In genomic region chr1:204714194-204714860, GRCh38 we compare ENCODE assay signal across 28 cellular contexts. TPM values are rescaled to one million over a fixed set of nuclear protein-coding genes. Genes with fewer than 3 reads are reported as not detected.
DNase-seq lines count a peak whose midpoint lies in the region; FAIRE-seq and TF ChIP-seq lines count a peak whose summit lies in the region.
"Had no signal": no experiment of that assay in that cellular context is flagged by ENCODE, and none has a peak within 500 bp of the region (broad histone marks: within the 10 kb centered on the region; RNA-seq: fewer than 3 reads in every experiment).

No MANE protein-coding gene starts in this region.

- H3K36me3 ChIP-seq in BLaER1 treated with 17β-estradiol and CSF1 and Interleukin-3, amounts not matched to agents 10 nM and 100 nM: no peaks in the 10 kb centered on the region
- no peaks in the 10 kb centered on the region for H3K36me3 ChIP-seq in H7 (replicated peaks; ENCODE audit: control insufficient read depth, insufficient read depth, low read length)
- no peaks in the 10 kb centered on the region for H3K36me3 ChIP-seq in WERI-Rb-1
- H3K36me3 ChIP-seq in iPS-15b (ENCODE audit: control insufficient read depth, insufficient read depth, low read length): no peaks in the 10 kb centered on the region
- H3K36me3 ChIP-seq: adrenal gland, esophagus muscularis mucosa, sigmoid colon, SJSA1, thyroid gland had no signal

- peak overlapping the region in 4 of 11 experiments; percentile 4 to 23 (median 9); a peak in 3 of 22 replicates for H3K27ac ChIP-seq in BLaER1 treated with 17β-estradiol and CSF1 and Interleukin-3, amounts not matched to agents 10 nM and 100 nM
- peak overlapping the region; percentile 33 for H3K27ac ChIP-seq in WERI-Rb-1
- H3K27ac ChIP-seq: adrenal gland, esophagus muscularis mucosa, sigmoid colon, SJSA1, thyroid gland had no signal

- peaks cover 0 to 15% (median 0%) of the 10 kb centered on the region in 11 experiments; a peak in 2 of 22 replicates for H3K27me3 ChIP-seq in BLaER1 treated with 17β-estradiol and CSF1 and Interleukin-3, amounts not matched to agents 10 nM and 100 nM
- H3K27me3 ChIP-seq in H7 (ENCODE audit: control insufficient read depth, insufficient read depth, low read length) (peaks cover 40% of the 10 kb centered on the region), WERI-Rb-1 (ENCODE audit: insufficient read depth, low read depth, severe bottlenecking) (no peaks in the 10 kb centered on the region), iPS-15b (ENCODE audit: control insufficient read depth, insufficient read depth, low read length) (peaks cover 74% of the 10 kb centered on the region)
- H3K27me3 ChIP-seq: thyroid gland had no signal

- peaks cover 25 to 73% (median 66%) of the 10 kb centered on the region in 10 experiments for H3K4me1 ChIP-seq in BLaER1 treated with 17β-estradiol and CSF1 and Interleukin-3, amounts not matched to agents 10 nM and 100 nM
- H3K4me1 ChIP-seq in iPS-15b (ENCODE audit: control insufficient read depth, insufficient read depth, low read length): peaks cover 39% of the 10 kb centered on the region
- H3K4me1 ChIP-seq: adrenal gland, sigmoid colon, SJSA1, thyroid gland had no signal

- H3K9me3 ChIP-seq in BLaER1 treated with 17β-estradiol and CSF1 and Interleukin-3, amounts not matched to agents 10 nM and 100 nM (replicated peaks in 1 of 11): no peaks in the 10 kb centered on the region
- H3K9me3 ChIP-seq in WERI-Rb-1 (ENCODE audit: severe bottlenecking): no peaks in the 10 kb centered on the region
- no peaks in the 10 kb centered on the region for H3K9me3 ChIP-seq in iPS-15b (ENCODE audit: control insufficient read depth, insufficient read depth, low read length)
- H3K9me3 ChIP-seq: adrenal gland, esophagus muscularis mucosa, sigmoid colon, SJSA1, thyroid gland had no signal

- peak overlapping the region in 3 of 11 experiments; percentile 5 to 53 (median 17); a peak in 4 of 22 replicates for H3K9ac ChIP-seq in BLaER1 treated with 17β-estradiol and CSF1 and Interleukin-3, amounts not matched to agents 10 nM and 100 nM
- no peak overlapping the region for H3K9ac ChIP-seq in iPS-15b (ENCODE audit: low read depth, low read length)

- peak overlapping the region; percentile 20 to 87 (median 74) for H3K4me2 ChIP-seq in BLaER1 treated with 17β-estradiol and CSF1 and Interleukin-3, amounts not matched to agents 10 nM and 100 nM

- H3K4me3 ChIP-seq in BLaER1 treated with 17β-estradiol and CSF1 and Interleukin-3, amounts not matched to agents 10 nM and 100 nM: peak overlapping the region in 1 of 10 experiments; percentile 17; a peak in 1 of 20 replicates
- peak overlapping the region; percentile 4; the same call in 1 of the 2 replicates for H3K4me3 ChIP-seq in H7 (ENCODE audit: insufficient read depth, low read depth, low read length)
- H3K4me3 ChIP-seq in WERI-Rb-1 (ENCODE audit: low read depth, low read length): no peak overlapping the region
- peak overlapping the region; percentile 3 for H3K4me3 ChIP-seq in iPS-15b (ENCODE audit: low read depth, low read length)
- H3K4me3 ChIP-seq: adrenal gland, esophagus muscularis mucosa, sigmoid colon, SJSA1, thyroid gland had no signal

- TF ChIP-seq CTCF in WERI-Rb-1 (IDR thresholded peaks at IDR 0.05; ENCODE audit: low read depth, low read length): no peak

- no peaks in the 10 kb centered on the region for H4K20me1 ChIP-seq in BLaER1 treated with 17β-estradiol and CSF1 and Interleukin-3, amounts not matched to agents 10 nM and 100 nM

- DNase-seq in H7: no peak
- no peak for DNase-seq in WERI-Rb-1
- no peak for DNase-seq in dedifferentiated amniotic fluid mesenchymal stem cell (ENCODE audit: extremely low spot score)
- DNase-seq in central memory CD4-positive, alpha-beta T cell: no peak
- no peak for DNase-seq in RKO (ENCODE audit: low spot score)
- no peak for DNase-seq in urothelium cell line (ENCODE audit: low spot score)
- DNase-seq: ACHN; activated CD4-positive, alpha-beta T cell treated with anti-CD3 and anti-CD28 coated beads for 4 hours; activated naive CD4-positive, alpha-beta T cell; activated T-cell treated with anti-CD3 and anti-CD28 coated beads, Interleukin-2, amount 50 U/mL, for 24 hours; adrenal gland; effector memory CD8-positive, alpha-beta T cell; NCI-H1105; NCI-H226; NCI-H774; sigmoid colon; stimulated activated CD4-positive, alpha-beta T cell treated with anti-CD3 and anti-CD28 coated beads, Interleukin-15, amount 100 ng/mL, for 24 hours; stimulated activated naive CD8-positive, alpha-beta T cell treated with anti-CD3 and anti-CD28 coated beads, Interleukin-15, amount 100 ng/mL, for 72 hours; thyroid gland had no signal

- no peak for FAIRE-seq in urothelium cell line (lab: Jason Lieb, UNC)
- FAIRE-seq: colon, frontal cortex, keratinocyte, RCC 7860, TTC549 had no signal

RNA-seq across cellular contexts. Expression of gene LRRN2, which starts 28.8 kb away (rescaled TPM):
- 10.9 and 20.6 TPM in 2 replicates for total RNA-seq in H7 (2014; rRNA removed; shearing (Covaris generic))
- total RNA-seq: SJSA1 had no signal
